In genomic region chr4:48212165-48212564, GRCh38 we compare ENCODE assay signal across 9 cellular contexts. TPM values are rescaled to one million over a fixed set of nuclear protein-coding genes. Genes with fewer than 3 reads are reported as not detected.
DNase-seq lines count a peak whose midpoint lies in the region; ATAC-seq and TF ChIP-seq lines count a peak whose summit lies in the region.
"Had no signal": no experiment of that assay in that cellular context is flagged by ENCODE, and none has a peak within 500 bp of the region (broad histone marks: within the 10 kb centered on the region; RNA-seq: fewer than 3 reads in every experiment).

No MANE protein-coding gene starts in this region.

- H3K9me3 Mint-ChIP-seq in progenitor cell of endocrine pancreas (ENCODE audit: low read depth), result peaks cover 5% of the 10 kb centered on the region
- H3K9me3 Mint-ChIP-seq in CD4-positive, alpha-beta memory T cell, result peaks cover 0 to 2% (median 0%) of the 10 kb centered on the region in 8 donors
- H3K9me3 Mint-ChIP-seq: T-cell had no signal

- CTCF ChIA-PET in CD4-positive, alpha-beta memory T cell (lab: Charles Lee; ENCODE audit: partially characterized antibody), result no interaction called here

- POLR2A ChIA-PET in CD4-positive, alpha-beta memory T cell (lab: Charles Lee; ENCODE audit: partially characterized antibody), result no interaction called here

- H3K27ac Mint-ChIP-seq in progenitor cell of endocrine pancreas, result no peak overlapping the region
- H3K27ac Mint-ChIP-seq in CD4-positive, alpha-beta memory T cell, result peak overlapping the region in 1 of 7 donors; percentile 22
- H3K27ac Mint-ChIP-seq: T-cell had no signal

- peak overlapping the region in 10 of 11 experiments; percentile 18 to 71 (median 64); a peak in 19 of 22 replicates for H3K9ac ChIP-seq in BLaER1 treated with 17β-estradiol and CSF1 and Interleukin-3, amounts not matched to agents 10 nM and 100 nM

- TF ChIP-seq CTCF in progenitor cell of endocrine pancreas (IDR thresholded peaks at IDR 0.05; ENCODE audit: unreplicated experiment), result no peak

- peaks cover 0 to 21% (median 10%) of the 10 kb centered on the region in 11 experiments; a peak in 12 of 22 replicates for H3K9me3 ChIP-seq in BLaER1 treated with 17β-estradiol and CSF1 and Interleukin-3, amounts not matched to agents 10 nM and 100 nM (replicated peaks in 1 of 11)
- H3K9me3 ChIP-seq in CD4-positive, alpha-beta memory T cell (ENCODE audit: control insufficient read depth in 1 of 2, low read length in 2 of 2), result no peaks in the 10 kb centered on the region

- peaks cover 51 to 79% (median 60%) of the 10 kb centered on the region in 10 experiments for H3K4me1 ChIP-seq in BLaER1 treated with 17β-estradiol and CSF1 and Interleukin-3, amounts not matched to agents 10 nM and 100 nM
- H3K4me1 ChIP-seq in CD4-positive, alpha-beta memory T cell (ENCODE audit: insufficient read depth, low read length), result no peaks in the 10 kb centered on the region

- H3K4me3 ChIP-seq in BLaER1 treated with 17β-estradiol and CSF1 and Interleukin-3, amounts not matched to agents 10 nM and 100 nM, result peak overlapping the region in 8 of 10 experiments; percentile 20 to 51 (median 41); a peak in 9 of 20 replicates
- H3K4me3 ChIP-seq in CD4-positive, alpha-beta memory T cell (ENCODE audit: low read length in 2 of 2), result no peak overlapping the region

- peak overlapping the region in 10 of 11 experiments; percentile 48 to 85 (median 74); a peak in 20 of 22 replicates for H3K27ac ChIP-seq in BLaER1 treated with 17β-estradiol and CSF1 and Interleukin-3, amounts not matched to agents 10 nM and 100 nM
- no peak overlapping the region for H3K27ac ChIP-seq in CD4-positive, alpha-beta memory T cell (ENCODE audit: low read depth, low read length)

- peak; percentile 74 for ATAC-seq in GM19397 (IDR thresholded peaks at IDR 0.05; ENCODE audit: unreplicated experiment)
- peak; percentile 73 for ATAC-seq in HG03097 (IDR thresholded peaks at IDR 0.05; ENCODE audit: low FRiP score, unreplicated experiment)
- ATAC-seq: T-cell had no signal

- no peaks in the 10 kb centered on the region for H3K27me3 Mint-ChIP-seq in progenitor cell of endocrine pancreas
- H3K27me3 Mint-ChIP-seq in CD4-positive, alpha-beta memory T cell, result peaks cover 2 to 6% of the 10 kb centered on the region in 2 donors
- H3K27me3 Mint-ChIP-seq: T-cell had no signal

- no peaks in the 10 kb centered on the region for H3K4me1 Mint-ChIP-seq in progenitor cell of endocrine pancreas (ENCODE audit: low read depth)
- peaks cover 0 to 6% (median 2%) of the 10 kb centered on the region in 4 donors for H3K4me1 Mint-ChIP-seq in CD4-positive, alpha-beta memory T cell

- no peak overlapping the region for H3K4me3 Mint-ChIP-seq in progenitor cell of endocrine pancreas (ENCODE audit: low read depth)
- no peak overlapping the region for H3K4me3 Mint-ChIP-seq in CD4-positive, alpha-beta memory T cell
- H3K4me3 Mint-ChIP-seq: T-cell had no signal

- peaks cover 0 to 26% (median 3%) of the 10 kb centered on the region in 11 experiments; a peak in 8 of 22 replicates for H3K36me3 ChIP-seq in BLaER1 treated with 17β-estradiol and CSF1 and Interleukin-3, amounts not matched to agents 10 nM and 100 nM
- no peaks in the 10 kb centered on the region for H3K36me3 ChIP-seq in CD4-positive, alpha-beta memory T cell (ENCODE audit: insufficient read depth, low read length)

- peaks cover 0 to 36% (median 0%) of the 10 kb centered on the region in 11 experiments; a peak in 2 of 22 replicates for H4K20me1 ChIP-seq in BLaER1 treated with 17β-estradiol and CSF1 and Interleukin-3, amounts not matched to agents 10 nM and 100 nM

- DNase-seq in SIG-M5 (lab: John Stamatoyannopoulos, UW) (peak; percentile 50), head of caudate nucleus (no peak), progenitor cell of endocrine pancreas (ENCODE audit: low spot score, unreplicated experiment) (no peak)
- no peak for DNase-seq in activated naive CD4-positive, alpha-beta T cell treated with Interleukin-2 at 50 U/mL for 16 hours
- no peak for DNase-seq in CD4-positive, alpha-beta memory T cell

- H3K27me3 ChIP-seq in BLaER1 treated with 17β-estradiol and CSF1 and Interleukin-3, amounts not matched to agents 10 nM and 100 nM, result no peaks in the 10 kb centered on the region
- no peaks in the 10 kb centered on the region for H3K27me3 ChIP-seq in CD4-positive, alpha-beta memory T cell (ENCODE audit: insufficient read depth, low read length)

- no peaks in the 10 kb centered on the region for H3K36me3 Mint-ChIP-seq in progenitor cell of endocrine pancreas (ENCODE audit: insufficient read depth)
- H3K36me3 Mint-ChIP-seq in CD4-positive, alpha-beta memory T cell, result no peaks in the 10 kb centered on the region

- H3K4me2 ChIP-seq in BLaER1 treated with 17β-estradiol and CSF1 and Interleukin-3, amounts not matched to agents 10 nM and 100 nM, result peak overlapping the region; percentile 72 to 97 (median 82)

- intact Hi-C loops in head of caudate nucleus (cut with DNase I), result no loop called here
- intact Hi-C loops in CD4-positive, alpha-beta memory T cell (cut with micrococcal nuclease), result no loop called here

RNA-seq across cellular contexts. Expression of gene TEC, which starts 57.5 kb away (rescaled TPM):
- 3.4 and 4.0 TPM in 2 replicates for total RNA-seq in progenitor cell of endocrine pancreas
- total RNA-seq in CD4-positive, alpha-beta memory T cell, result 1 to 10 TPM; 3.7 to 4.2 TPM
- polyA plus RNA-seq in CD4-positive, alpha-beta memory T cell, result under 1 TPM; 0.87 to 0.89 TPM

Comparison
In these comparisons a context has a peak if more than half of its experiments do, and no peak if none do; other contexts are left out.
1. H3K4me3 ChIP-seq: peak in BLaER1 treated with 17β-estradiol and CSF1 and Interleukin-3, amounts not matched to agents 10 nM and 100 nM (8 of 10); none in CD4-positive, alpha-beta memory T cell (0 of 2).